In genomic region chr2:196233033-196233807, GRCh38 we compare ENCODE assay signal across 9 cellular contexts.
DNase-seq lines count a peak whose midpoint lies in the region; ATAC-seq, FAIRE-seq and TF ChIP-seq lines count a peak whose summit lies in the region.
"Had no signal": no experiment of that assay in that cellular context is flagged by ENCODE, and none has a peak within 500 bp of the region (broad histone marks: within the 10 kb centered on the region; RNA-seq: fewer than 3 reads in every experiment).

No MANE protein-coding gene starts in this region.

- H3K27me3 ChIP-seq in small intestine (ENCODE audit: control insufficient read depth in 2 of 2, insufficient read depth in 2 of 2, low read length in 2 of 2): no peaks in the 10 kb centered on the region
- H3K27me3 ChIP-seq in BE2C: no peaks in the 10 kb centered on the region

- no peak for FAIRE-seq in small intestine (lab: Jason Lieb, UNC)

- ATAC-seq in HG03097 (IDR thresholded peaks at IDR 0.05; ENCODE audit: low FRiP score, unreplicated experiment) (peak; percentile 10), SK-N-SH treated with all-trans-retinoic acid at 6 μM for 48 hours (peak; percentile 90), GM21529 (IDR thresholded peaks at IDR 0.05; ENCODE audit: unreplicated experiment) (no peak)

- peak; percentile 32 for DNase-seq in NK-92 treated with Interleukin-12 subunit alpha and Interleukin-12 subunit beta, amount 100 ng/mL, for 24 hours (lab: John Stamatoyannopoulos, UW)
- DNase-seq in NK-92 (lab: John Stamatoyannopoulos, UW; ENCODE audit: unreplicated experiment): no peak
- DNase-seq in fibroblast of pulmonary artery (ENCODE audit: low read depth): peak; percentile 82
- peak; percentile 73 for DNase-seq in small intestine
- DNase-seq in BE2C: no peak

- no peak overlapping the region for H3K4me3 ChIP-seq in fibroblast of pulmonary artery (replicated peaks; ENCODE audit: low read depth, low read length)
- H3K4me3 ChIP-seq in small intestine (ENCODE audit: low read depth in 1 of 2, low read length in 2 of 2): no peak overlapping the region
- H3K4me3 ChIP-seq in BE2C (ENCODE audit: low read depth, low read length): no peak overlapping the region

- peak overlapping the region; percentile 75 to 78 for H3K27ac ChIP-seq in small intestine (ENCODE audit: low read depth in 1 of 2, low read length in 1 of 2)
- H3K27ac ChIP-seq: C4-2B had no signal

- H3K9me3 ChIP-seq in small intestine (ENCODE audit: control insufficient read depth, low read depth): no peaks in the 10 kb centered on the region
- H3K9me3 ChIP-seq in BE2C: no peaks in the 10 kb centered on the region

- H3K4me1 ChIP-seq in small intestine (ENCODE audit: control insufficient read depth in 2 of 2, insufficient read depth in 1 of 2, low read depth in 1 of 2, low read length in 1 of 2) (peaks cover 7 to 8% of the 10 kb centered on the region in 2 donors), BE2C (no peaks in the 10 kb centered on the region)

- H3K36me3 ChIP-seq in small intestine (ENCODE audit: control insufficient read depth in 2 of 2, insufficient read depth in 2 of 2, low read length in 2 of 2) (no peaks in the 10 kb centered on the region), BE2C (no peaks in the 10 kb centered on the region)

- TF ChIP-seq CTCF in fibroblast of pulmonary artery (IDR thresholded peaks at IDR 0.05; ENCODE audit: low read length, missing control alignments) (no peak), BE2C (IDR thresholded peaks at IDR 0.05; ENCODE audit: low read depth, low read length) (no peak)

- 10 to 41% (median 30%) methylated on average over 5 of the region's 5 CpGs for WGBS in small intestine, 3 donors

TF ChIP-seq in SK-N-SH treated with all-trans-retinoic acid at 6 μM for 48 hours, 23 proteins besides CTCF, POLR2A, EP300 and RAD21:
- TF ChIP-seq ESRRG (CRISPR knock-in tag; IDR thresholded peaks at IDR 0.05) (no peak), BACH2 (CRISPR knock-in tag; IDR thresholded peaks at IDR 0.05; ENCODE audit: borderline replicate concordance) (no peak), GLIS3 (CRISPR knock-in tag; IDR thresholded peaks at IDR 0.05) (no peak), SNAI2 (CRISPR knock-in tag; IDR thresholded peaks at IDR 0.05) (no peak), ZFP3 (CRISPR knock-in tag; IDR thresholded peaks at IDR 0.05) (no peak), OSR1 (CRISPR knock-in tag; IDR thresholded peaks at IDR 0.05) (no peak), ZFP30 (CRISPR knock-in tag; IDR thresholded peaks at IDR 0.05) (no peak), ARNTL (CRISPR knock-in tag; IDR thresholded peaks at IDR 0.05; ENCODE audit: borderline replicate concordance, low read depth) (no peak), ISL1 (CRISPR knock-in tag; IDR thresholded peaks at IDR 0.05) (no peak; the same call in 1 of the 2 replicates), PPARA (CRISPR knock-in tag; IDR thresholded peaks at IDR 0.05; ENCODE audit: borderline replicate concordance) (no peak), RARB (CRISPR knock-in tag; IDR thresholded peaks at IDR 0.05) (no peak), ZC3H10 (CRISPR knock-in tag; IDR thresholded peaks at IDR 0.05) (no peak), TCF4 (CRISPR knock-in tag; IDR thresholded peaks at IDR 0.05; ENCODE audit: borderline replicate concordance) (no peak), ZNF70 (CRISPR knock-in tag; IDR thresholded peaks at IDR 0.05) (no peak), ZNF8 (CRISPR knock-in tag; IDR thresholded peaks at IDR 0.05) (no peak)
- TF ChIP-seq, protein P1, sequence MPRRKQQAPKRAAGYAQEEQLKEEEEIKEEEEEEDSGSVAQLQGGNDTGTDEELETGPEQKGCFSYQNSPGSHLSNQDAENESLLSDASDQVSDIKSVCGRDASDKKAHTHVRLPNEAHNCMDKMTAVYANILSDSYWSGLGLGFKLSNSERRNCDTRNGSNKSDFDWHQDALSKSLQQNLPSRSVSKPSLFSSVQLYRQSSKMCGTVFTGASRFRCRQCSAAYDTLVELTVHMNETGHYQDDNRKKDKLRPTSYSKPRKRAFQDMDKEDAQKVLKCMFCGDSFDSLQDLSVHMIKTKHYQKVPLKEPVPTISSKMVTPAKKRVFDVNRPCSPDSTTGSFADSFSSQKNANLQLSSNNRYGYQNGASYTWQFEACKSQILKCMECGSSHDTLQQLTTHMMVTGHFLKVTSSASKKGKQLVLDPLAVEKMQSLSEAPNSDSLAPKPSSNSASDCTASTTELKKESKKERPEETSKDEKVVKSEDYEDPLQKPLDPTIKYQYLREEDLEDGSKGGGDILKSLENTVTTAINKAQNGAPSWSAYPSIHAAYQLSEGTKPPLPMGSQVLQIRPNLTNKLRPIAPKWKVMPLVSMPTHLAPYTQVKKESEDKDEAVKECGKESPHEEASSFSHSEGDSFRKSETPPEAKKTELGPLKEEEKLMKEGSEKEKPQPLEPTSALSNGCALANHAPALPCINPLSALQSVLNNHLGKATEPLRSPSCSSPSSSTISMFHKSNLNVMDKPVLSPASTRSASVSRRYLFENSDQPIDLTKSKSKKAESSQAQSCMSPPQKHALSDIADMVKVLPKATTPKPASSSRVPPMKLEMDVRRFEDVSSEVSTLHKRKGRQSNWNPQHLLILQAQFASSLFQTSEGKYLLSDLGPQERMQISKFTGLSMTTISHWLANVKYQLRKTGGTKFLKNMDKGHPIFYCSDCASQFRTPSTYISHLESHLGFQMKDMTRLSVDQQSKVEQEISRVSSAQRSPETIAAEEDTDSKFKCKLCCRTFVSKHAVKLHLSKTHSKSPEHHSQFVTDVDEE (CRISPR knock-in tag; IDR thresholded peaks at IDR 0.05): no peak

Comparison
In these comparisons a context has a peak if more than half of its experiments do, and no peak if none do; other contexts are left out.
1. DNase-seq: peak in NK-92 treated with Interleukin-12 subunit alpha and Interleukin-12 subunit beta, amount 100 ng/mL, for 24 hours (single experiment), fibroblast of pulmonary artery (single experiment) and small intestine (single experiment); none in NK-92 (single experiment) and BE2C (single experiment).